In the genomic region with DNA sequence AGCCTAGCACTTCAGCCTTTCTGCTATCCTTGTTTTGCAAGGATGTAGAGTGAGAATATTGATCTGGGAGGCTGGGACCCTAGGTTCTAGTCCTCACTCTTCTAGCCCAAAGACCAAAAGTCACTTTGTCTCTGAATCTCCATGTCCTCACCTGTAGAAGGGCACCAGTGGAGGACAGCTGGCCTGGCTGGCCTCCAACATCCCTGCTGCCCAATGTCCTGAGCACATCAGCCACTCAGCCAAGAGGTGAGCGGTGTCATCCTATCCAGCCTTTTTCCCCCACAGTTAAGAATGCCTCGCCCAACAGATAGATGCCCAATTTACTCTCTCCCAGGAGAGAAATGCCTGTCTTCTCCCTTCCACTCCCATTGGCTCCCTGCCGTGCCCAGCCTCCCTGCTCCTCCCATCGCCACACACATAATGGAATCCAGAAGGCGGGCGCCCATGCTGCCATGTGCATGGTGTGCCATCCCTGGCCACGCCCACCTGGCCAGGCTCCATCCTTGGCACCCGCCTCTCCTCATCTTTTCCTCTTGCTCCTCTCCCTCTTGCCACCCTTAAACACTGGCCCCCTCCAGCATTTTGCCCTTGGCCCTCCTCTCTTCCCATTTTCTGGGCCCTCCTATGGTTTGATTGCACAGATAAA, we compare ENCODE assay signal across 19 cellular contexts.
"Had no signal": no experiment of that assay in that cellular context is flagged by ENCODE, and none has a peak within 500 bp of the region (broad histone marks: within the 10 kb centered on the region; RNA-seq: fewer than 3 reads in every experiment).

No MANE protein-coding gene starts in this region.

- H3K36me3 Mint-ChIP-seq: stimulated activated naive B cell treated with anti-CD40 and anti-IgM and Interleukin-4, amounts not matched to agents 10 μg/mL and 1 μg/mL and 100 μg/mL, for 72 hours had no signal

- H3K9me3 Mint-ChIP-seq: activated naive CD4-positive, alpha-beta T cell treated with anti-CD3 and anti-CD28 coated beads for 36 hours had no signal

- H3K9me3 ChIP-seq: adrenal gland had no signal

- H3K36me3 ChIP-seq: adrenal gland, heart left ventricle, left lung, spleen, tibial nerve had no signal

- DNase-seq: activated CD4-positive, alpha-beta T cell treated with anti-CD3 and anti-CD28 coated beads for 4 hours; activated CD8-positive, alpha-beta memory T cell treated with anti-CD3 and anti-CD28 coated beads, Interleukin-2, amount 50 U/mL, for 4 hours; activated CD8-positive, alpha-beta T cell treated with anti-CD3 and anti-CD28 coated beads for 36 hours; activated naive CD4-positive, alpha-beta T cell treated with anti-CD3 and anti-CD28 coated beads for 36 hours; central memory CD4-positive, alpha-beta T cell; cortex of kidney; effector CD8-positive, alpha-beta T cell; heart left ventricle; left lung; occipital lobe; spleen; stimulated activated CD4-positive, alpha-beta T cell treated with anti-CD3 and anti-CD28 coated beads, Interleukin-2, amount 100 ng/mL, for 24 hours; stimulated activated naive B cell treated with anti-CD40 and anti-IgM and Interleukin-4, amounts not matched to agents 10 μg/mL and 1 μg/mL and 100 μg/mL, for 72 hours had no signal

- H3K4me3 Mint-ChIP-seq: activated CD8-positive, alpha-beta T cell treated with anti-CD3 and anti-CD28 coated beads for 36 hours; activated naive CD4-positive, alpha-beta T cell treated with anti-CD3 and anti-CD28 coated beads for 36 hours; memory B cell; natural killer cell treated with Interleukin-12 subunit alpha and Interleukin-12 subunit beta and Interleukin-15 and Interleukin-18, amount 100 ng/mL, for 72 hours; stimulated activated naive B cell treated with anti-CD40 and anti-IgM and Interleukin-4, amounts not matched to agents 10 μg/mL and 1 μg/mL and 100 μg/mL, for 72 hours had no signal

- H3K27ac ChIP-seq: adrenal gland, heart left ventricle, left lung, spleen, tibial nerve had no signal

- H3K4me1 ChIP-seq: adrenal gland, left lung, spleen had no signal

- ATAC-seq: activated CD8-positive, alpha-beta T cell treated with anti-CD3 and anti-CD28 coated beads for 36 hours; heart left ventricle; left lung; natural killer cell treated with Interleukin-12 subunit alpha and Interleukin-12 subunit beta and Interleukin-15 and Interleukin-18, amount 100 ng/mL, for 72 hours; sciatic nerve; stimulated activated naive B cell treated with anti-CD40 and anti-IgM and Interleukin-4, amounts not matched to agents 10 μg/mL and 1 μg/mL and 100 μg/mL, for 72 hours had no signal

- H3K4me3 ChIP-seq: adrenal gland, heart left ventricle, left lung, spleen, tibial nerve had no signal

- H3K4me1 Mint-ChIP-seq: memory B cell; stimulated activated naive B cell treated with anti-CD40 and anti-IgM and Interleukin-4, amounts not matched to agents 10 μg/mL and 1 μg/mL and 100 μg/mL, for 72 hours had no signal

- H3K27ac Mint-ChIP-seq: activated CD8-positive, alpha-beta T cell treated with anti-CD3 and anti-CD28 coated beads for 36 hours; activated naive CD4-positive, alpha-beta T cell treated with anti-CD3 and anti-CD28 coated beads for 36 hours; memory B cell; natural killer cell treated with Interleukin-12 subunit alpha and Interleukin-12 subunit beta and Interleukin-15 and Interleukin-18, amount 100 ng/mL, for 72 hours; progenitor cell of endocrine pancreas; stimulated activated naive B cell treated with anti-CD40 and anti-IgM and Interleukin-4, amounts not matched to agents 10 μg/mL and 1 μg/mL and 100 μg/mL, for 72 hours had no signal
